Comparison of ENCODE assay signal across 1 cellular context in genomic region chr3:100467133-100467532, GRCh38.
TF ChIP-seq lines count a peak whose summit lies in the region.

No MANE protein-coding gene starts in this region.

TF ChIP-seq in HepG2, 621 proteins besides CTCF, POLR2A, EP300 and RAD21:
- TF ChIP-seq ZNF574 (CRISPR knock-in tag; IDR thresholded peaks at IDR 0.05) (no peak), ZNF512B (CRISPR knock-in tag; IDR thresholded peaks at IDR 0.05; ENCODE audit: borderline replicate concordance) (no peak), ZNF616 (CRISPR knock-in tag; IDR thresholded peaks at IDR 0.05; ENCODE audit: low read depth) (peak; percentile 94; the same call in 1 of the 2 replicates)
TF ChIP-seq in HepG2: peak in this region for 1.
